Comparison of ENCODE assay signal across 26 cellular contexts in the genomic region with DNA sequence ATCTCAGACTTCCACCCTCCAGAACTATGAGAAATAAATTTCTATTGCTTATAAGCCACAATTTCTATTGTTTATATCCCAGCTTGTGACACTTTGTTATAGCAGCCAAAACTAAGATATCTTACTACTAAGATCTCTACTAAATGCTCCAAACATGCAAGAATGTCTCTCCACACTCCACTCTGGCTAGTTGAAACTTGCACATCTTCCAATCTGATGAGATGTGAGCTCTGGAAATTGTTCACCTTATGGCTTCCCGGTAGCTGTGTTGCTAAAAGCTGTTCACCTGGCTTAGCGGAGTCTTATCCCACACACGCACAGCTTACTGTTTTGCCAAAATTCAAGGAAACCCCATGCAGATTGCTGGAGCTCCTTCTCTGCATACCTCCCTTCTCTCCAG. TPM values are rescaled to one million over a fixed set of nuclear protein-coding genes. Genes with fewer than 3 reads are reported as not detected.
DNase-seq lines count a peak whose midpoint lies in the region; ATAC-seq, FAIRE-seq and TF ChIP-seq lines count a peak whose summit lies in the region.
"Had no signal": no experiment of that assay in that cellular context is flagged by ENCODE, and none has a peak within 500 bp of the region (broad histone marks: within the 10 kb centered on the region; RNA-seq: fewer than 3 reads in every experiment).

No MANE protein-coding gene starts in this region.

- no peak for FAIRE-seq in kidney (lab: Jason Lieb, UNC)
- FAIRE-seq: pancreas had no signal

- no peak overlapping the region for H3K18ac ChIP-seq in IMR-90 (ENCODE audit: low read depth, low read length)

- no peaks in the 10 kb centered on the region for H3K36me3 Mint-ChIP-seq in activated T-helper 1 cell treated with anti-CD3 and anti-CD28 coated beads, Interleukin-12 subunit alpha, Interleukin-12 subunit beta, Interleukin-2, Interleukin-4 antibody, amounts not matched to agents 30 ng/mL and 10 ng/mL and 1 ng/mL, durations not matched to agents 14 hours and 24 hours and 36 hours (ENCODE audit: low read depth)
- H3K36me3 Mint-ChIP-seq: naive thymus-derived CD4-positive, alpha-beta T cell; WTC11 had no signal

- no peak overlapping the region for H2BK120ac ChIP-seq in IMR-90 (ENCODE audit: low read depth, low read length)

- H3K27me3 ChIP-seq in IMR-90 (ENCODE audit: control insufficient read depth, insufficient read depth, low read length) (no peaks in the 10 kb centered on the region), brain microvascular endothelial cell (replicated peaks) (no peaks in the 10 kb centered on the region)
- H3K27me3 ChIP-seq: gastrocnemius medialis, pancreas, uterus had no signal

- POLR2A ChIA-PET in IMR-90 (lab: Charles Lee; ENCODE audit: unreplicated experiment): no interaction called here

- DNase-seq in IMR-90 (no peak), caudate nucleus (lab: John Stamatoyannopoulos, UW) (no peak), kidney (no peak), substantia nigra (lab: John Stamatoyannopoulos, UW) (no peak), brain microvascular endothelial cell (no peak)
- no peak for DNase-seq in activated T-helper 1 cell treated with anti-CD3 and anti-CD28 coated beads, Interleukin-12 subunit alpha, Interleukin-12 subunit beta, Interleukin-2, Interleukin-4 antibody, amounts not matched to agents 30 ng/mL and 10 ng/mL and 1 ng/mL, durations not matched to agents 14 hours and 24 hours and 36 hours (ENCODE audit: low spot score)
- DNase-seq: activated CD4-positive, alpha-beta T cell treated with anti-CD3 and anti-CD28 coated beads, Interleukin-2, amount 10 ng/mL, durations not matched to agents 7 days and 5 days; activated T-cell treated with anti-CD3 and anti-CD28 coated beads, Interleukin-2, amount 50 U/mL, for 4 hours; DMS 273 treated with DMSO at 0.1 percent for 48 hours; gastrocnemius medialis; GOT3; naive thymus-derived CD4-positive, alpha-beta T cell; NCI-H1092; NCI-H1930; NCI-H2227 treated with DMSO at 0.1 percent for 48 hours; NCI-H526 treated with DMSO at 0.1 percent for 48 hours; SHP77 treated with DMSO at 0.1 percent for 48 hours; stimulated activated CD4-positive, alpha-beta T cell treated with anti-CD3 and anti-CD28 coated beads, Interleukin-12 subunit alpha, Interleukin-12 subunit beta, amount 100 ng/mL, for 4 hours; stimulated activated CD4-positive, alpha-beta T cell treated with anti-CD3 and anti-CD28 coated beads, Interleukin-4, amount 100 ng/mL, for 1 hour; uterus had no signal

- H3K23ac ChIP-seq in IMR-90 (ENCODE audit: low read depth, low read length): no peak overlapping the region

- H2BK15ac ChIP-seq in IMR-90 (ENCODE audit: low read depth, low read length): no peak overlapping the region

- no peak for TF ChIP-seq RAD21 in IMR-90 (IDR thresholded peaks at IDR 0.05; ENCODE audit: low read length)

- H3K56ac ChIP-seq in IMR-90 (ENCODE audit: extremely low read depth, insufficient read depth, low read length): no peak overlapping the region

- intact Hi-C loops in IMR-90 (cut with micrococcal nuclease) (loop anchor here (10.0 kb wide), 2 partner anchors 203 to 403 kb away; a partner anchor contains a TSS), kidney (cut with DNase I) (no loop called here)
- intact Hi-C loops in activated T-helper 1 cell treated with anti-CD3 and anti-CD28 coated beads, Interleukin-12 subunit alpha, Interleukin-12 subunit beta, Interleukin-2, Interleukin-4 antibody, amounts not matched to agents 30 ng/mL and 10 ng/mL and 1 ng/mL, durations not matched to agents 14 hours and 24 hours and 36 hours (cut with micrococcal nuclease): loop anchor here (10.0 kb wide), 1 partner anchor 573 kb away; no protein-coding TSS in a partner anchor

- no peak overlapping the region for H3K27ac Mint-ChIP-seq in activated T-helper 1 cell treated with anti-CD3 and anti-CD28 coated beads, Interleukin-12 subunit alpha, Interleukin-12 subunit beta, Interleukin-2, Interleukin-4 antibody, amounts not matched to agents 30 ng/mL and 10 ng/mL and 1 ng/mL, durations not matched to agents 14 hours and 24 hours and 36 hours
- H3K27ac Mint-ChIP-seq: activated CD4-positive, alpha-beta T cell treated with anti-CD3 and anti-CD28 coated beads, Interleukin-2, amount 10 ng/mL, durations not matched to agents 7 days and 5 days; WTC11 had no signal

- H2BK5ac ChIP-seq in IMR-90 (ENCODE audit: low read depth, low read length, poor library complexity, severe bottlenecking): no peak overlapping the region

- H3K4me3 Mint-ChIP-seq in activated T-helper 1 cell treated with anti-CD3 and anti-CD28 coated beads, Interleukin-12 subunit alpha, Interleukin-12 subunit beta, Interleukin-2, Interleukin-4 antibody, amounts not matched to agents 30 ng/mL and 10 ng/mL and 1 ng/mL, durations not matched to agents 14 hours and 24 hours and 36 hours: no peak overlapping the region
- H3K4me3 Mint-ChIP-seq: activated CD4-positive, alpha-beta T cell treated with anti-CD3 and anti-CD28 coated beads, Interleukin-2, amount 10 ng/mL, durations not matched to agents 7 days and 5 days; activated T-cell treated with anti-CD3 and anti-CD28 coated beads, Interleukin-2, amount 50 U/mL, for 4 hours; CD14-positive monocyte; IgD-negative memory B cell; naive thymus-derived CD4-positive, alpha-beta T cell; WTC11 had no signal

- BruUV-seq in IMR-90 (replicated peaks; lab: Mats Ljungman, UMichigan): no TSS peak

- H3K14ac ChIP-seq in IMR-90 (replicated peaks; ENCODE audit: low read depth, low read length): 0 out of 2 replicates have a peak overlapping the region, but pooled peaks have one; percentile 33

- TF ChIP-seq CTCF in IMR-90 (conservative IDR thresholded peaks at IDR 0.05; ENCODE audit: low read depth, low read length): no peak
- no peak for TF ChIP-seq CTCF in kidney (IDR thresholded peaks at IDR 0.05; ENCODE audit: borderline replicate concordance, extremely low read depth, insufficient read depth)
- TF ChIP-seq CTCF in brain microvascular endothelial cell (IDR thresholded peaks at IDR 0.05; ENCODE audit: low read depth, low read length, missing control alignments): no peak

- ATAC-seq in IMR-90 (ENCODE audit: low read depth) (no peak; the same call in 1 of the 2 replicates), HG03135 (IDR thresholded peaks at IDR 0.05; ENCODE audit: unreplicated experiment) (no peak)
- ATAC-seq: activated T-cell treated with anti-CD3 and anti-CD28 coated beads, Interleukin-2, amount 50 U/mL, for 4 hours; gastrocnemius medialis had no signal

- no peak overlapping the region for H2AK9ac ChIP-seq in IMR-90 (replicated peaks; ENCODE audit: low read depth, low read length, poor library complexity)

- H3K27ac ChIP-seq in IMR-90 (ENCODE audit: insufficient read depth, low read length) (no peak overlapping the region), caudate nucleus (ENCODE audit: low read depth, low read length) (peak overlapping the region; percentile 69), kidney (ENCODE audit: low read depth in 2 of 2, low read length in 2 of 2) (peak overlapping the region; percentile 26 to 54), substantia nigra (ENCODE audit: low read depth, low read length, poor library complexity, severe bottlenecking) (peak overlapping the region; percentile 65), brain microvascular endothelial cell (no peak overlapping the region)
- H3K27ac ChIP-seq: coronary artery, gastrocnemius medialis, uterus had no signal

- in situ Hi-C loops in IMR-90 (cut with MboI; ENCODE audit: low sequenced_read_pairs): no loop called here
- in situ Hi-C loops in brain microvascular endothelial cell (cut with HindIII; ENCODE audit: low pct_ligation_motif_present, low sequenced_read_pairs): loop anchor here (25.0 kb wide), 1 partner anchor 229 kb away; no protein-coding TSS in a partner anchor

- dilution Hi-C loops in IMR-90 (cut with HindIII; ENCODE audit: low sequenced_read_pairs, unreplicated experiment): loop anchor here (25.0 kb wide), 1 partner anchor 204 kb away; no protein-coding TSS in a partner anchor

- H3K4ac ChIP-seq in IMR-90 (ENCODE audit: low read depth, low read length): 0 out of 2 replicates have a peak overlapping the region, but pooled peaks have one; percentile 18

- H3K4me3 ChIP-seq in IMR-90 (ENCODE audit: insufficient read depth, low read depth, low read length) (no peak overlapping the region), kidney (ENCODE audit: low read length in 2 of 2) (no peak overlapping the region), brain microvascular endothelial cell (ENCODE audit: low read depth, low read length) (no peak overlapping the region)
- H3K4me3 ChIP-seq: coronary artery, gastrocnemius medialis, pancreas, uterus had no signal

- H2AFZ ChIP-seq in IMR-90 (replicated peaks; ENCODE audit: low read length, poor library complexity): no peak overlapping the region

- H4K8ac ChIP-seq in IMR-90 (ENCODE audit: low read depth in 2 of 2, low read length in 2 of 2): no peak overlapping the region

- H3K9ac ChIP-seq in IMR-90 (ENCODE audit: low read depth, low read length) (no peak overlapping the region), kidney (ENCODE audit: low read length in 2 of 2) (no peak overlapping the region)

- H3K36me3 ChIP-seq in IMR-90 (ENCODE audit: control insufficient read depth, insufficient read depth, low read length) (no peaks in the 10 kb centered on the region), kidney (ENCODE audit: control insufficient read depth in 1 of 2, insufficient read depth in 2 of 2, low read length in 2 of 2) (no peaks in the 10 kb centered on the region), brain microvascular endothelial cell (replicated peaks) (no peaks in the 10 kb centered on the region)
- H3K36me3 ChIP-seq: gastrocnemius medialis, pancreas, uterus had no signal

- H3K79me1 ChIP-seq in IMR-90 (ENCODE audit: low read depth in 1 of 2, low read length in 2 of 2): no peaks in the 10 kb centered on the region

- peaks cover 28% of the 10 kb centered on the region for H3K27me3 Mint-ChIP-seq in activated T-helper 1 cell treated with anti-CD3 and anti-CD28 coated beads, Interleukin-12 subunit alpha, Interleukin-12 subunit beta, Interleukin-2, Interleukin-4 antibody, amounts not matched to agents 30 ng/mL and 10 ng/mL and 1 ng/mL, durations not matched to agents 14 hours and 24 hours and 36 hours (ENCODE audit: insufficient read depth)

- TF ChIP-seq POLR2A in IMR-90 (IDR thresholded peaks at IDR 0.05; ENCODE audit: low read depth, low read length): no peak

- H3K9me3 ChIP-seq in IMR-90 (ENCODE audit: control insufficient read depth, insufficient read depth, low read length): no peaks in the 10 kb centered on the region
- H3K9me3 ChIP-seq in kidney (ENCODE audit: control insufficient read depth in 1 of 2, low read length in 2 of 2): no peaks in the 10 kb centered on the region
- H3K9me3 ChIP-seq: gastrocnemius medialis, pancreas, uterus had no signal

- no peak overlapping the region for H4K5ac ChIP-seq in IMR-90 (ENCODE audit: low read depth, low read length)

- H4K20me1 ChIP-seq in IMR-90 (ENCODE audit: insufficient read depth, low read length): no peaks in the 10 kb centered on the region

- H3K4me1 ChIP-seq in IMR-90 (ENCODE audit: control insufficient read depth, insufficient read depth, low read length) (peaks cover 8% of the 10 kb centered on the region; the same call in 1 of the 2 replicates), kidney (ENCODE audit: control insufficient read depth in 1 of 2, insufficient read depth in 1 of 2, low read depth in 1 of 2, low read length in 2 of 2) (peaks cover 6 to 8% of the 10 kb centered on the region in 2 donors)
- H3K4me1 ChIP-seq: uterus had no signal

- no peak overlapping the region for H2AK5ac ChIP-seq in IMR-90 (ENCODE audit: low read depth, low read length)

- H4K91ac ChIP-seq in IMR-90 (ENCODE audit: insufficient read depth, low read depth, low read length): no peak overlapping the region

- 90% methylated on average over 2 of the region's 3 CpGs; no CpG with 5 or more reads in 1 of the 2 experiments for WGBS in IMR-90 (ENCODE audit: extremely low coverage in 2 of 2, insufficient read length in 1 of 2), 2 experiments

- peaks cover 9% of the 10 kb centered on the region for H3K4me1 Mint-ChIP-seq in activated T-helper 1 cell treated with anti-CD3 and anti-CD28 coated beads, Interleukin-12 subunit alpha, Interleukin-12 subunit beta, Interleukin-2, Interleukin-4 antibody, amounts not matched to agents 30 ng/mL and 10 ng/mL and 1 ng/mL, durations not matched to agents 14 hours and 24 hours and 36 hours (ENCODE audit: low read depth)

- no peak overlapping the region for H3K4me2 ChIP-seq in IMR-90 (ENCODE audit: low read depth, low read length)

- H3K9me3 Mint-ChIP-seq in activated T-helper 1 cell treated with anti-CD3 and anti-CD28 coated beads, Interleukin-12 subunit alpha, Interleukin-12 subunit beta, Interleukin-2, Interleukin-4 antibody, amounts not matched to agents 30 ng/mL and 10 ng/mL and 1 ng/mL, durations not matched to agents 14 hours and 24 hours and 36 hours: no peaks in the 10 kb centered on the region
- H3K9me3 Mint-ChIP-seq: activated CD4-positive, alpha-beta T cell treated with anti-CD3 and anti-CD28 coated beads, Interleukin-2, amount 10 ng/mL, durations not matched to agents 7 days and 5 days; activated T-cell treated with anti-CD3 and anti-CD28 coated beads, Interleukin-2, amount 50 U/mL, for 4 hours; CD14-positive monocyte; IgD-negative memory B cell; naive thymus-derived CD4-positive, alpha-beta T cell; WTC11 had no signal

- CTCF ChIA-PET in IMR-90 (lab: Yijun Ruan, JAX): interaction anchor here (0.5 to 2.4 kb wide), 3 partner anchors 220 to 239 kb away, joined by 3 to 15 read pairs (median 5); no protein-coding TSS in a partner anchor

- H3K9me1 ChIP-seq in IMR-90 (ENCODE audit: insufficient read depth, low read length): peaks cover 2% of the 10 kb centered on the region; the same call in 1 of the 2 replicates

- no peak overlapping the region for H2BK20ac ChIP-seq in IMR-90 (ENCODE audit: low read depth, low read length)

RNA-seq across cellular contexts. Expression of a gene that starts 43.9 kb away (rescaled TPM):
- total RNA-seq in IMR-90 (2012; rRNA removed): 50.3 and 55.6 TPM in 2 replicates
- 67.4 and 95.7 TPM in 2 replicates for polyA plus RNA-seq in IMR-90 (2012; rRNA removed)
- 40.2 and 112 TPM in 2 replicates for polyA plus RNA-seq in IMR-90 (2012; cell fraction: cytosol; rRNA removed)
- polyA plus RNA-seq in IMR-90 (2012; cell fraction: nucleus; rRNA removed; ENCODE audit: low replicate concordance): 310 and 597 TPM in 2 replicates
- total RNA-seq in kidney: 52.2 TPM
- polyA plus RNA-seq in kidney (ENCODE audit: insufficient read depth, low read depth, low replicate concordance): 28.1 TPM
- not detected in 2 replicates for total RNA-seq in activated T-helper 1 cell treated with anti-CD3 and anti-CD28 coated beads, Interleukin-12 subunit alpha, Interleukin-12 subunit beta, Interleukin-2, Interleukin-4 antibody, amounts not matched to agents 30 ng/mL and 10 ng/mL and 1 ng/mL, durations not matched to agents 14 hours and 24 hours and 36 hours
- total RNA-seq: activated CD4-positive, alpha-beta T cell treated with anti-CD3 and anti-CD28 coated beads, Interleukin-2, amount 10 ng/mL, durations not matched to agents 7 days and 5 days; naive thymus-derived CD4-positive, alpha-beta T cell had no signal
- polyA plus RNA-seq: CD14-positive monocyte; IgD-negative memory B cell; naive thymus-derived CD4-positive, alpha-beta T cell had no signal

Comparison
In these comparisons a context has a peak if more than half of its experiments do, and no peak if none do; other contexts are left out.
1. H3K27ac ChIP-seq: peak in caudate nucleus (single experiment), kidney (2 of 2) and substantia nigra (single experiment); none in IMR-90 (single experiment) and brain microvascular endothelial cell (single experiment).
2. RNA of a gene that starts 43.9 kb away (total RNA-seq): 50.3 to 55.6 TPM in IMR-90 and 52.2 TPM in kidney (single experiment); not detected in activated T-helper 1 cell treated with anti-CD3 and anti-CD28 coated beads, Interleukin-12 subunit alpha, Interleukin-12 subunit beta, Interleukin-2, Interleukin-4 antibody, amounts not matched to agents 30 ng/mL and 10 ng/mL and 1 ng/mL, durations not matched to agents 14 hours and 24 hours and 36 hours; every median in the first group is over 10 times any median in the second.